In genomic region chr7:23260371-23260770, GRCh38 we compare ENCODE assay signal across 36 cellular contexts. TPM values are rescaled to one million over a fixed set of nuclear protein-coding genes. Genes with fewer than 3 reads are reported as not detected.
"Had no signal": no experiment of that assay in that cellular context is flagged by ENCODE, and none has a peak within 500 bp of the region (broad histone marks: within the 10 kb centered on the region; RNA-seq: fewer than 3 reads in every experiment).

No MANE protein-coding gene starts in this region.

- H3K9me3 Mint-ChIP-seq: activated B cell treated with CpG ODN at 0.5 μM for 24 hours; activated CD4-positive, alpha-beta memory T cell treated with anti-CD3 and anti-CD28 coated beads, Interleukin-2, amount 10 ng/mL, durations not matched to agents 7 days and 5 days; activated CD4-positive, alpha-beta T cell treated with anti-CD3 and anti-CD28 coated beads, Interleukin-2, amount 10 ng/mL, durations not matched to agents 7 days and 5 days; activated naive CD4-positive, alpha-beta T cell treated with anti-CD3 and anti-CD28 coated beads, Interleukin-2, amount 10 ng/mL, durations not matched to agents 7 days and 5 days; activated naive CD4-positive, alpha-beta T cell treated with anti-CD3 and anti-CD28 coated beads, Interleukin-2, amount 50 U/mL, for 24 hours; activated naive CD8-positive, alpha-beta T cell treated with anti-CD3 and anti-CD28 coated beads, Interleukin-2, amount 10 ng/mL, durations not matched to agents 7 days and 5 days; activated naive CD8-positive, alpha-beta T cell treated with anti-CD3 and anti-CD28 coated beads, Interleukin-2, amount 50 U/mL, for 24 hours; activated T-cell treated with anti-CD3 and anti-CD28 coated beads, Interleukin-2, amount 50 U/mL, for 24 hours; activated T-helper 2 cell treated with anti-CD3 and anti-CD28 coated beads, Interferon-gamma antibody, Interleukin-2, Interleukin-4, amounts not matched to agents 10 μg/mL and 5 μg/mL and 100 μg/mL, durations not matched to agents 14 hours and 24 hours and 36 hours; T-helper 2 cell treated with Interferon-gamma antibody and Interleukin-4, amounts not matched to agents 5 μg/mL and 100 μg/mL, for 36 hours had no signal

- H3K36me3 Mint-ChIP-seq: activated CD8-positive, alpha-beta memory T cell treated with anti-CD3 and anti-CD28 coated beads, Interleukin-2, amount 10 ng/mL, durations not matched to agents 7 days and 5 days; activated naive CD4-positive, alpha-beta T cell treated with anti-CD3 and anti-CD28 coated beads, Interleukin-2, amount 10 ng/mL, durations not matched to agents 7 days and 5 days; activated naive CD4-positive, alpha-beta T cell treated with anti-CD3 and anti-CD28 coated beads, Interleukin-2, amount 50 U/mL, for 24 hours; activated naive CD8-positive, alpha-beta T cell; activated naive CD8-positive, alpha-beta T cell treated with anti-CD3 and anti-CD28 coated beads, Interleukin-2, amount 10 ng/mL, durations not matched to agents 7 days and 5 days had no signal

- H3K9me3 ChIP-seq: ascending aorta, body of pancreas, breast epithelium, colonic mucosa had no signal

- H3K4me3 Mint-ChIP-seq: activated B cell treated with CpG ODN at 0.5 μM for 24 hours; activated CD4-positive, alpha-beta memory T cell treated with anti-CD3 and anti-CD28 coated beads, Interleukin-2, amount 10 ng/mL, durations not matched to agents 7 days and 5 days; activated CD4-positive, alpha-beta T cell treated with anti-CD3 and anti-CD28 coated beads for 36 hours; activated CD4-positive, alpha-beta T cell treated with anti-CD3 and anti-CD28 coated beads, Interleukin-2, amount 10 ng/mL, durations not matched to agents 7 days and 5 days; activated CD8-positive, alpha-beta memory T cell treated with anti-CD3 and anti-CD28 coated beads, Interleukin-2, amount 10 ng/mL, durations not matched to agents 7 days and 5 days; activated CD8-positive, alpha-beta T cell treated with anti-CD3 and anti-CD28 coated beads, Interleukin-2, amount 10 ng/mL, durations not matched to agents 7 days and 5 days; activated naive CD4-positive, alpha-beta T cell treated with anti-CD3 and anti-CD28 coated beads, Interleukin-2, amount 10 ng/mL, durations not matched to agents 7 days and 5 days; activated naive CD4-positive, alpha-beta T cell treated with anti-CD3 and anti-CD28 coated beads, Interleukin-2, amount 50 U/mL, for 24 hours; activated naive CD8-positive, alpha-beta T cell; activated naive CD8-positive, alpha-beta T cell treated with anti-CD3 and anti-CD28 coated beads, Interleukin-2, amount 10 ng/mL, durations not matched to agents 7 days and 5 days; activated naive CD8-positive, alpha-beta T cell treated with anti-CD3 and anti-CD28 coated beads, Interleukin-2, amount 50 U/mL, for 24 hours; activated T-cell treated with anti-CD3 and anti-CD28 coated beads, Interleukin-2, amount 50 U/mL, for 24 hours; T-helper 2 cell treated with Interferon-gamma antibody and Interleukin-4, amounts not matched to agents 5 μg/mL and 100 μg/mL, for 36 hours had no signal

- DNase-seq: activated B cell treated with CpG ODN at 0.5 μM for 24 hours; activated CD4-positive, alpha-beta memory T cell treated with anti-CD3 and anti-CD28 coated beads, Interleukin-2, amount 10 ng/mL, durations not matched to agents 7 days and 5 days; activated CD4-positive, alpha-beta T cell treated with anti-CD3 and anti-CD28 coated beads for 1 hour; activated CD4-positive, alpha-beta T cell treated with anti-CD3 and anti-CD28 coated beads for 36 hours; activated CD4-positive, alpha-beta T cell treated with anti-CD3 and anti-CD28 coated beads for 48 hours; activated CD4-positive, alpha-beta T cell treated with anti-CD3 and anti-CD28 coated beads, Interleukin-2, amount 10 ng/mL, durations not matched to agents 7 days and 5 days; activated CD4-positive, alpha-beta T cell treated with anti-CD3 and anti-CD28 coated beads, Interleukin-2, amount 50 U/mL, for 48 hours; activated CD8-positive, alpha-beta memory T cell treated with anti-CD3 and anti-CD28 coated beads for 24 hours; activated CD8-positive, alpha-beta memory T cell treated with anti-CD3 and anti-CD28 coated beads, Interleukin-2, amount 10 ng/mL, durations not matched to agents 7 days and 5 days; activated CD8-positive, alpha-beta memory T cell treated with anti-CD3 and anti-CD28 coated beads, Interleukin-2, amount 50 U/mL, for 48 hours; activated CD8-positive, alpha-beta T cell treated with anti-CD3 and anti-CD28 coated beads, Interleukin-2, amount 10 ng/mL, durations not matched to agents 7 days and 5 days; activated effector memory CD4-positive, alpha-beta T cell treated with Interleukin-2 at 50 U/mL for 16 hours; activated gamma-delta T cell; activated naive CD4-positive, alpha-beta T cell treated with anti-CD3 and anti-CD28 coated beads, Interleukin-2, amount 10 ng/mL, durations not matched to agents 7 days and 5 days; activated naive CD4-positive, alpha-beta T cell treated with Interleukin-2 at 50 U/mL for 16 hours; activated naive CD8-positive, alpha-beta T cell treated with anti-CD3 and anti-CD28 coated beads, Interleukin-2, amount 10 ng/mL, durations not matched to agents 7 days and 5 days; activated naive CD8-positive, alpha-beta T cell treated with anti-CD3 and anti-CD28 coated beads, Interleukin-2, amount 50 U/mL, for 24 hours; activated T-cell treated with anti-CD3 and anti-CD28 coated beads, Interleukin-2, amount 50 U/mL, for 24 hours; activated T-cell treated with anti-CD3 and anti-CD28 coated beads, Interleukin-2, amount 50 U/mL, for 48 hours; amygdala; anterior cingulate cortex; body of pancreas; brain microvascular endothelial cell; central memory CD4-positive, alpha-beta T cell; colonic mucosa; cortex of kidney; T-helper 2 cell; T-helper 9 cell had no signal

- FAIRE-seq: TTC549 had no signal

- H3K4me3 ChIP-seq: ascending aorta, body of pancreas, breast epithelium, colonic mucosa had no signal

- H3K4me1 Mint-ChIP-seq: activated B cell treated with CpG ODN at 0.5 μM for 24 hours; activated CD4-positive, alpha-beta T cell treated with anti-CD3 and anti-CD28 coated beads, Interleukin-2, amount 10 ng/mL, durations not matched to agents 7 days and 5 days; activated naive CD4-positive, alpha-beta T cell treated with anti-CD3 and anti-CD28 coated beads, Interleukin-2, amount 10 ng/mL, durations not matched to agents 7 days and 5 days; activated naive CD4-positive, alpha-beta T cell treated with anti-CD3 and anti-CD28 coated beads, Interleukin-2, amount 50 U/mL, for 24 hours; activated naive CD8-positive, alpha-beta T cell treated with anti-CD3 and anti-CD28 coated beads, Interleukin-2, amount 10 ng/mL, durations not matched to agents 7 days and 5 days had no signal

- H3K4me1 ChIP-seq: ascending aorta, body of pancreas, breast epithelium, colonic mucosa had no signal

- H3K36me3 ChIP-seq: brain microvascular endothelial cell, colonic mucosa had no signal

- H3K27me3 ChIP-seq: ascending aorta, body of pancreas, brain microvascular endothelial cell, breast epithelium, colonic mucosa had no signal

- H3K27ac ChIP-seq: ascending aorta, body of pancreas, brain microvascular endothelial cell, breast epithelium, colonic mucosa, VCaP had no signal

- H3K27ac Mint-ChIP-seq: activated B cell treated with CpG ODN at 0.5 μM for 24 hours; activated CD4-positive, alpha-beta memory T cell treated with anti-CD3 and anti-CD28 coated beads, Interleukin-2, amount 10 ng/mL, durations not matched to agents 7 days and 5 days; activated CD4-positive, alpha-beta T cell treated with anti-CD3 and anti-CD28 coated beads for 36 hours; activated CD4-positive, alpha-beta T cell treated with anti-CD3 and anti-CD28 coated beads, Interleukin-2, amount 10 ng/mL, durations not matched to agents 7 days and 5 days; activated CD8-positive, alpha-beta memory T cell treated with anti-CD3 and anti-CD28 coated beads, Interleukin-2, amount 10 ng/mL, durations not matched to agents 7 days and 5 days; activated CD8-positive, alpha-beta T cell treated with anti-CD3 and anti-CD28 coated beads, Interleukin-2, amount 10 ng/mL, durations not matched to agents 7 days and 5 days; activated naive CD4-positive, alpha-beta T cell treated with anti-CD3 and anti-CD28 coated beads, Interleukin-2, amount 10 ng/mL, durations not matched to agents 7 days and 5 days; activated naive CD4-positive, alpha-beta T cell treated with anti-CD3 and anti-CD28 coated beads, Interleukin-2, amount 50 U/mL, for 24 hours; activated naive CD8-positive, alpha-beta T cell; activated naive CD8-positive, alpha-beta T cell treated with anti-CD3 and anti-CD28 coated beads, Interleukin-2, amount 10 ng/mL, durations not matched to agents 7 days and 5 days; activated naive CD8-positive, alpha-beta T cell treated with anti-CD3 and anti-CD28 coated beads, Interleukin-2, amount 50 U/mL, for 24 hours; activated T-cell treated with anti-CD3 and anti-CD28 coated beads, Interleukin-2, amount 50 U/mL, for 24 hours; activated T-helper 2 cell treated with anti-CD3 and anti-CD28 coated beads, Interferon-gamma antibody, Interleukin-2, Interleukin-4, amounts not matched to agents 10 μg/mL and 5 μg/mL and 100 μg/mL, durations not matched to agents 14 hours and 24 hours and 36 hours; T-helper 2 cell treated with Interferon-gamma antibody and Interleukin-4, amounts not matched to agents 5 μg/mL and 100 μg/mL, for 36 hours had no signal

RNA-seq across cellular contexts. Expression of gene GPNMB, which starts 13.8 kb away (rescaled TPM):
- total RNA-seq: activated CD4-positive, alpha-beta T cell treated with anti-CD3 and anti-CD28 coated beads, Interleukin-2, amount 10 ng/mL, durations not matched to agents 7 days and 5 days had no signal
